Comparison of ENCODE assay signal across 8 cellular contexts in the genomic region with DNA sequence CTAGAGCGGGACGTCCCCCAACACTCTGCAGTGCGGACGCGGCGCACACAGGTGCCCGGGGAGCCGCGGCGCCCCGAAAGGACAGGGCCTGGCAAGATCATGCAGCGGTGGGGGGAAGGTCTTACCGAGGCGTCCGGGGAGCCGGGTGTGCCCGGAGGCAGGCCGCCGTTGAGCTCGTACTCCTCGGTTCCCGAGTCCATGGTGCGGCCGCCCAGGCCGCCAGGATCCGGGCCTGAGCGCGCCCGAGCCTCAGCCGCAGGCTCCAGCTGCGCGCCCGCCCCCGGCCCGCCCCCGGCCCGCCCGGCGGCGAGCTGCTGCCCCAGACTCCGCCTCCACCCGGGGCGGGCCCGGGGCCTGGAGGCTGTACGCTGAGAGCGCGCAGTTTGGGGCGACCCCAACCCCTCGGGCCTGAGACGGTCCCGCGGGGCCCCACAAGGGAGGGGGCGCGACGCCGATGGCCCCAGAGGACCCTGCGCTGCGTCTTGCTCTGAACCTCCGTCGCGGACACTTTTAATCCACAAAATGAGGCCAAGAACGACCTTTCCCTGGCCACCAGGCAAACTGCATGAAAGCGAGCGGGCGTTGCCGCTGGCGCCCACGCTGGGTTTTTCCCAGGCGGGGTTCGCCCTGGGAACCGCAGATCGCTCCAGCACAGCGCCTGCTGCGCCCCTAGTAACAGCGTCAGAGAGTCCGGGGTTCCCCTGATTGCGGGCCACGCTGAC. TPM values are rescaled to one million over a fixed set of nuclear protein-coding genes. Genes with fewer than 3 reads are reported as not detected.
DNase-seq lines count a peak whose midpoint lies in the region; ATAC-seq and TF ChIP-seq lines count a peak whose summit lies in the region.

A gene with protein sequence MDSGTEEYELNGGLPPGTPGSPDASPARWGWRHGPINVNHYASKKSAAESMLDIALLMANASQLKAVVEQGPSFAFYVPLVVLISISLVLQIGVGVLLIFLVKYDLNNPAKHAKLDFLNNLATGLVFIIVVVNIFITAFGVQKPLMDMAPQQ (minus strand): TSS at position 234 of the 722 bp plus-strand sequence. CDS start 34 bp downstream, at position 200.

- no peak for TF ChIP-seq EP300 in SK-N-SH (IDR thresholded peaks at IDR 0.05; ENCODE audit: borderline replicate concordance in 1 of 2, low read depth in 1 of 2, low read length in 1 of 2)

- no peaks in the 10 kb centered on the region for H3K27me3 ChIP-seq in SK-N-SH (ENCODE audit: insufficient read depth)
- no peaks in the 10 kb centered on the region for H3K27me3 ChIP-seq in upper lobe of right lung

- peak within 1 kb of the TSS; percentile 83 to 92 for H3K4me3 ChIP-seq in SK-N-SH (ENCODE audit: low read depth in 2 of 2, low read length in 1 of 2)
- peak within 1 kb of the TSS; percentile 91 for H3K4me3 ChIP-seq in upper lobe of right lung

- peaks cover 8% of the 10 kb centered on the region for H3K4me1 Mint-ChIP-seq in Calu3 (ENCODE audit: low read depth, unreplicated experiment)
- H3K4me1 Mint-ChIP-seq in activated naive CD8-positive, alpha-beta T cell treated with anti-CD3 and anti-CD28 coated beads for 36 hours: peaks cover 52% of the 10 kb centered on the region

- ATAC-seq in GM19372 (IDR thresholded peaks at IDR 0.05; ENCODE audit: low read depth, unreplicated experiment) (peak; percentile 63), HG03521 (IDR thresholded peaks at IDR 0.05; ENCODE audit: unreplicated experiment) (peak; percentile 63), upper lobe of right lung (peak; percentile 86)

- H3K9me3 Mint-ChIP-seq in Calu3 (ENCODE audit: low read depth, unreplicated experiment): no peaks in the 10 kb centered on the region
- H3K9me3 Mint-ChIP-seq in activated naive CD8-positive, alpha-beta T cell treated with anti-CD3 and anti-CD28 coated beads for 36 hours: peaks cover 2% of the 10 kb centered on the region

- H3K36me3 ChIP-seq in SK-N-SH (replicated peaks in 1 of 2; ENCODE audit: control insufficient read depth in 1 of 2, insufficient read depth in 2 of 2, low read length in 1 of 2) (peaks cover 0 to 2% of the 10 kb centered on the region in 2 experiments), upper lobe of right lung (no peaks in the 10 kb centered on the region)

- H3K4me3 Mint-ChIP-seq in Calu3 (ENCODE audit: low read depth, unreplicated experiment): peak within 1 kb of the TSS; percentile 71
- peak within 1 kb of the TSS; percentile 91 for H3K4me3 Mint-ChIP-seq in activated naive CD8-positive, alpha-beta T cell treated with anti-CD3 and anti-CD28 coated beads for 36 hours

- H3K9ac ChIP-seq in SK-N-SH: peak within 1 kb of the TSS; percentile 75

- CTCF ChIA-PET in Calu3 (lab: Charles Lee) (interaction anchor here (0.7 kb wide), 1 partner anchor 14 kb away, joined by 3 read pairs; no protein-coding TSS in a partner anchor), SK-N-SH (lab: Yijun Ruan, JAX) (interaction anchor here (1.1 to 2.4 kb wide), 5 partner anchors 15 to 432 kb away, joined by 4 to 5 read pairs (median 4); no protein-coding TSS in a partner anchor)

- 9% methylated on average over 15 of the region's 78 CpGs for WGBS in SK-N-SH (ENCODE audit: low lambda C conversion rate)

- H3K27ac Mint-ChIP-seq in Calu3 (ENCODE audit: unreplicated experiment): no peak within 1 kb of the TSS
- peak within 1 kb of the TSS; percentile 94 for H3K27ac Mint-ChIP-seq in activated naive CD8-positive, alpha-beta T cell treated with anti-CD3 and anti-CD28 coated beads for 36 hours

- no peaks in the 10 kb centered on the region for H3K9me2 ChIP-seq in SK-N-SH

- no peak for TF ChIP-seq CTCF in Calu3 (IDR thresholded peaks at IDR 0.05; ENCODE audit: unreplicated experiment)
- 0 out of 2 replicates have a peak, but pooled peaks have one; percentile 6 for TF ChIP-seq CTCF in SK-N-SH (IDR thresholded peaks at IDR 0.05)
- TF ChIP-seq CTCF in upper lobe of right lung (IDR thresholded peaks at IDR 0.05): no peak

- POLR2A ChIA-PET in SK-N-SH (lab: Yijun Ruan, JAX): interaction anchor here (0.9 kb wide), 1 partner anchor 9 kb away, joined by 3 read pairs; no protein-coding TSS in a partner anchor

- intact Hi-C loops in Calu3 (cut with micrococcal nuclease; ENCODE audit: unreplicated experiment): no loop called here
- intact Hi-C loops in cardiac septum (cut with DNase I): loop anchor here (5.0 to 10.0 kb wide), 2 partner anchors 37 to 441 kb away; partner anchors contain the start of genes CARD19 and PHF2
- intact Hi-C loops in posterior vena cava (cut with DNase I): no loop called here
- intact Hi-C loops in upper lobe of right lung (cut with DNase I): no loop called here

- H3K79me2 ChIP-seq in SK-N-SH (ENCODE audit: insufficient read depth): peaks cover 23% of the 10 kb centered on the region; the same call in 1 of the 2 replicates

- peak within 1 kb of the TSS; percentile 99 for H3K4me2 ChIP-seq in SK-N-SH

- no peaks in the 10 kb centered on the region for H3K27me3 Mint-ChIP-seq in Calu3 (ENCODE audit: unreplicated experiment)
- H3K27me3 Mint-ChIP-seq in activated naive CD8-positive, alpha-beta T cell treated with anti-CD3 and anti-CD28 coated beads for 36 hours: no peaks in the 10 kb centered on the region

- H3K4me1 ChIP-seq in SK-N-SH (ENCODE audit: control insufficient read depth in 1 of 2, insufficient read depth in 2 of 2, low read depth in 1 of 2, low read length in 1 of 2) (peaks cover 8 to 51% of the 10 kb centered on the region in 2 experiments; a peak in 3 of 4 replicates), upper lobe of right lung (peaks cover 51% of the 10 kb centered on the region)

- DNase-seq in Calu3: peak; percentile 64
- DNase-seq in SK-N-SH: peak; percentile 92
- peak; percentile 93 for DNase-seq in activated naive CD8-positive, alpha-beta T cell treated with anti-CD3 and anti-CD28 coated beads for 36 hours
- DNase-seq in cardiac septum (ENCODE audit: low spot score): peak; percentile 89
- DNase-seq in posterior vena cava (ENCODE audit: low spot score): peak; percentile 92
- peak; percentile 89 for DNase-seq in upper lobe of right lung

- 0 out of 2 replicates have a peak, but pooled peaks cover 7% of the 10 kb centered on the region for H4K20me1 ChIP-seq in SK-N-SH (ENCODE audit: insufficient read depth)

- no TSS peak for BruUV-seq in Calu3 (replicated peaks; lab: Mats Ljungman, UMichigan)

- H3F3A ChIP-seq in SK-N-SH (replicated peaks; ENCODE audit: insufficient read depth): peaks cover 4% of the 10 kb centered on the region

- peak within 1 kb of the TSS; percentile 89; the same call in 1 of the 2 replicates for H2AFZ ChIP-seq in SK-N-SH (ENCODE audit: low read depth)

- H3K27ac ChIP-seq in SK-N-SH (ENCODE audit: low read depth in 2 of 2, low read length in 1 of 2) (peak within 1 kb of the TSS; percentile 70 to 82), upper lobe of right lung (peak within 1 kb of the TSS; percentile 96)

- no peak for TF ChIP-seq RAD21 in SK-N-SH (IDR thresholded peaks at IDR 0.05; ENCODE audit: low read length)

- no peaks in the 10 kb centered on the region for H3K9me3 ChIP-seq in SK-N-SH
- H3K9me3 ChIP-seq in upper lobe of right lung: no peaks in the 10 kb centered on the region

- peaks cover 20% of the 10 kb centered on the region for H3K36me3 Mint-ChIP-seq in Calu3 (ENCODE audit: insufficient read depth, unreplicated experiment)
- peaks cover 11% of the 10 kb centered on the region for H3K36me3 Mint-ChIP-seq in activated naive CD8-positive, alpha-beta T cell treated with anti-CD3 and anti-CD28 coated beads for 36 hours

TF ChIP-seq in SK-N-SH, 30 proteins besides CTCF, POLR2A, EP300 and RAD21:
- TF ChIP-seq RFX5 (IDR thresholded peaks at IDR 0.05; ENCODE audit: low read length): no peak
- TF ChIP-seq POLR2AphosphoS5 (IDR thresholded peaks at IDR 0.05; ENCODE audit: low read depth, low read length): peak; percentile 58; the same call in 1 of the 2 replicates
- TF ChIP-seq ELF1 (IDR thresholded peaks at IDR 0.05): no peak

RNA-seq across cellular contexts. Expression of the gene that starts here (rescaled TPM):
- 12.6 and 15.2 TPM in 2 replicates for total RNA-seq in Calu3 (2022)
- polyA plus RNA-seq in SK-N-SH (2012; rRNA removed): 23.2 and 31.7 TPM in 2 replicates
- 12.9 and 25.6 TPM in 2 replicates for polyA plus RNA-seq in SK-N-SH (2012; cell fraction: cytosol; rRNA removed)
- polyA plus RNA-seq in SK-N-SH (2012; cell fraction: nucleus; rRNA removed): 14.4 and 14.8 TPM in 2 replicates
- total RNA-seq in activated naive CD8-positive, alpha-beta T cell treated with anti-CD3 and anti-CD28 coated beads for 36 hours: 10 to 100 TPM; 74.9 to 77.8 TPM
- 46.4 TPM for total RNA-seq in cardiac septum
- total RNA-seq in posterior vena cava: 10 to 100 TPM; 30.6 to 39.5 TPM
- 53.2 TPM for total RNA-seq in upper lobe of right lung

Comparison
In these comparisons a context has a peak if more than half of its experiments do, and no peak if none do; other contexts are left out.
1. Peak in every context shown above with its lines: DNase-seq, ATAC-seq, H3K4me3 ChIP-seq and H3K27ac ChIP-seq.